ENCODE assay signal across 15 cellular contexts in the genomic region with DNA sequence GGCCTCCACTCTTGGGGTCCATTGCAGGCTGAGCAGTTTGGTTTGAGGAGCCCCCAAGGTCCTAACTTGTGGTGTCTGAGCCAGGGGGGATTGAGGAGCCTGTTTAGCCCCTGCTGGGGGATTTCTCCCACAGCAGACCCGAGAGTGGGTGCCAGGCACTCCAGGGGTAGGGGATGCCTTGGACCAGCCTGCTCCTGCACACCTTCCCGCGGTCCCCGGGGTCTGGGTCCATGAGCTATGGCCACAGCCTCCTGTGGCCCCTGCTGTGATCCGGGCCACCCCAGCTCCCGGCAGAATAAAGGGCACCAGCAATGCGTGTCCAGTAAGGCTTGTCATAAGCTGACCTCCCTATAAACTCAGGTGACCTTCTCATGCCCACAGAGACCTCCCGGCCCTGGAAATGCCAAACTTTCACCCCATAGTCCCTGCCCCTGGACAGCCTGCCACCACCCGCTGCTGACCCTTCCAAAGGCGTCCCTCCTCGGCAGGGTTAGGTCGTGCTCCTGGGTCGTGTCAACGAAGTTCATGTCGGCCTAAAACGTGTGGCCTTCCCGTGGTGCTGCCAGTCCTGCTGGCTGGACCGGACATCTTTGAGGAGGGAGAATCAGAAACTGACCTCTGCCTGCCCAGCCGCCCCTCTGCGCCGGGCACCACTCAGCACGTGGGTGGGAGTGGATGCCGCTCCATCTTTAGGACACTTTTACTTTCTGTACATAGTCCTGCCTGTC.
"Had no signal": no experiment of that assay in that cellular context is flagged by ENCODE, and none has a peak within 500 bp of the region (broad histone marks: within the 10 kb centered on the region; RNA-seq: fewer than 3 reads in every experiment).

No MANE protein-coding gene starts in this region.

- H3K9ac ChIP-seq: SK-N-SH had no signal

- H3K27me3 ChIP-seq: ascending aorta had no signal

- H3K9me3 ChIP-seq: ascending aorta, esophagus squamous epithelium, SK-N-SH had no signal

- H3K4me3 ChIP-seq: ascending aorta, esophagus squamous epithelium, smooth muscle cell had no signal

- ATAC-seq: right cardiac atrium had no signal

- H3K27ac Mint-ChIP-seq: activated T-cell treated with anti-CD3 and anti-CD28 coated beads, Interleukin-2, amount 50 U/mL, for 24 hours; immature natural killer cell had no signal

- H3K27ac ChIP-seq: ascending aorta, esophagus squamous epithelium, VCaP had no signal

- H3K9me3 Mint-ChIP-seq: activated T-cell treated with anti-CD3 and anti-CD28 coated beads, Interleukin-2, amount 50 U/mL, for 24 hours had no signal

- H3K4me2 ChIP-seq: SK-N-SH, smooth muscle cell had no signal

- DNase-seq: activated gamma-delta T cell; activated T-cell treated with anti-CD3 and anti-CD28 coated beads, Interleukin-2, amount 50 U/mL, for 24 hours; esophagus squamous epithelium; foreskin fibroblast; glutamatergic neuron; immature natural killer cell; mesendoderm; right cardiac atrium; SK-N-SH; stimulated activated naive CD4-positive, alpha-beta T cell; T-helper 1 cell; trophoblast cell had no signal

- H3K4me3 Mint-ChIP-seq: activated T-cell treated with anti-CD3 and anti-CD28 coated beads, Interleukin-2, amount 50 U/mL, for 24 hours; immature natural killer cell had no signal

- H3K36me3 ChIP-seq: ascending aorta, esophagus squamous epithelium had no signal
